24 cellular contexts compared by ENCODE assay signal in the genomic region with DNA sequence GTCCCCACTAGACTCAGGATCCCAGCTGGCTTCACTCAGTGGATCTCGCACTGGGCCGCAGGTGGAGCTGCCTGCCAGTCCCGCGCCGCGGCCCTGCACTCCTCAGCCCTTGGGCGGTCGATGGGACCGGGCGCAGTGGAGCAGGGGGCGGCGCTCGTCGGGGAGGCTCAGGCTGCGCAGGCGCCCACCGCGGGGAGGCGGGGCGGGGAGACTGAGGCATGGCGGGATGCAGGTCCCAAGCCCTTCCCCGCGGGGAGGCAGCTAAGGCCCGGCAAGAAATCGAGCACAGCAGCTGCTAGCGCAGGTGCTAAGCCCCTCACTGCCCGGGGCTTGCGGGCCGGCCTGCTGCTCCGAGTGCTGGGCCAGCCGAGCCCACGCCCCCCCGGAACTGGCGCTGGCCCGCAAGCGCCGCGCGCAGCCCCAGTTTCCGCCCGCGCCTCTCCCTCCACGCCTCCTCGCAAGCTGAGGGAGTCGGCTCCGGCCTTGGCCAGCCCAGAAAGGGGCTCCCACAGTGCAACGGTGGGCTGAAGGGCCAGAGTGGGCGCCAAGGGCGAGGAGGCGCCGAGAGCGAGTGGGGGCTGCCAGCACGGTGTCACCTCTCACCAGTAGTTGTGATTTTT.
DNase-seq lines count a peak whose midpoint lies in the region; FAIRE-seq and TF ChIP-seq lines count a peak whose summit lies in the region.
"Had no signal": no experiment of that assay in that cellular context is flagged by ENCODE, and none has a peak within 500 bp of the region (broad histone marks: within the 10 kb centered on the region; RNA-seq: fewer than 3 reads in every experiment).

No MANE protein-coding gene starts in this region.

- H3K4me1 ChIP-seq in kidney (ENCODE audit: control insufficient read depth in 1 of 2, insufficient read depth in 1 of 2, low read depth in 1 of 2, low read length in 2 of 2) (no peaks in the 10 kb centered on the region), colonic mucosa (no peaks in the 10 kb centered on the region)
- H3K4me1 ChIP-seq: HAP-1 had no signal

- DNase-seq in activated gamma-delta T cell (lab: John Stamatoyannopoulos, UW) (peak; percentile 5), activated gamma-delta T cell treated with Interleukin-2 at 50 U/mL for 16 hours (no peak), SHP77 (lab: John Stamatoyannopoulos, UW) (peak; percentile 34 to 50), kidney (peak; percentile 58), colonic mucosa (no peak), DMS153 (lab: John Stamatoyannopoulos, UW) (no peak), hypothalamus (lab: John Stamatoyannopoulos, UW) (no peak), HCEC 1CT (no peak)
- DNase-seq: Calu3; CD4-positive, alpha-beta memory T cell; DMS79; KBM-7; MM.1S; NCI-H1048; NCI-H1436; NCI-H187 treated with DMSO at 0.1 percent for 48 hours; NCI-H2107; NCI-H226; NCI-H526 had no signal

- H3K36me3 ChIP-seq in kidney (ENCODE audit: control insufficient read depth in 1 of 2, insufficient read depth in 2 of 2, low read length in 2 of 2) (no peaks in the 10 kb centered on the region), colonic mucosa (no peaks in the 10 kb centered on the region)
- H3K36me3 ChIP-seq: BLaER1 treated with 17β-estradiol and CSF1 and Interleukin-3, amounts not matched to agents 10 nM and 100 nM; HAP-1 had no signal

- FAIRE-seq in kidney (lab: Jason Lieb, UNC), result no peak
- FAIRE-seq: GM12891, HepG2 had no signal

- TF ChIP-seq CTCF in kidney (IDR thresholded peaks at IDR 0.05; ENCODE audit: borderline replicate concordance, extremely low read depth, insufficient read depth), result no peak
- TF ChIP-seq CTCF in colonic mucosa (IDR thresholded peaks at IDR 0.05), result no peak

- H3K27me3 ChIP-seq in colonic mucosa, result no peaks in the 10 kb centered on the region

- intact Hi-C loops in kidney (cut with DNase I), result no loop called here
- intact Hi-C loops in colonic mucosa (cut with DNase I), result no loop called here

- H3K9ac ChIP-seq in kidney (ENCODE audit: low read length in 2 of 2) (no peak overlapping the region), colonic mucosa (ENCODE audit: low read depth in 2 of 2, low read length in 2 of 2) (no peak overlapping the region)
- H3K9ac ChIP-seq: BLaER1 treated with 17β-estradiol and CSF1 and Interleukin-3, amounts not matched to agents 10 nM and 100 nM had no signal

- H3K9me3 ChIP-seq in kidney (ENCODE audit: control insufficient read depth in 1 of 2, low read length in 2 of 2) (no peaks in the 10 kb centered on the region), colonic mucosa (no peaks in the 10 kb centered on the region)
- H3K9me3 ChIP-seq: HAP-1 had no signal

- H3K4me3 ChIP-seq in kidney (ENCODE audit: low read length in 2 of 2) (no peak overlapping the region), colonic mucosa (no peak overlapping the region)
- H3K4me3 ChIP-seq: BLaER1 treated with 17β-estradiol and CSF1 and Interleukin-3, amounts not matched to agents 10 nM and 100 nM; HAP-1 had no signal

- no peak overlapping the region for H3K27ac ChIP-seq in kidney (ENCODE audit: low read depth in 2 of 2, low read length in 2 of 2)
- no peak overlapping the region for H3K27ac ChIP-seq in colonic mucosa
- H3K27ac ChIP-seq: 22Rv1; BLaER1 treated with 17β-estradiol and CSF1 and Interleukin-3, amounts not matched to agents 10 nM and 100 nM had no signal

Comparison
In these comparisons a context has a peak if more than half of its experiments do, and no peak if none do; other contexts are left out.
1. DNase-seq: peak in activated gamma-delta T cell (single experiment), SHP77 (2 of 2) and kidney (single experiment); none in activated gamma-delta T cell treated with Interleukin-2 at 50 U/mL for 16 hours (single experiment), colonic mucosa (single experiment), DMS153 (single experiment), hypothalamus (0 of 51) and HCEC 1CT (single experiment).